ENCODE assay signal across 24 cellular contexts in the genomic region with DNA sequence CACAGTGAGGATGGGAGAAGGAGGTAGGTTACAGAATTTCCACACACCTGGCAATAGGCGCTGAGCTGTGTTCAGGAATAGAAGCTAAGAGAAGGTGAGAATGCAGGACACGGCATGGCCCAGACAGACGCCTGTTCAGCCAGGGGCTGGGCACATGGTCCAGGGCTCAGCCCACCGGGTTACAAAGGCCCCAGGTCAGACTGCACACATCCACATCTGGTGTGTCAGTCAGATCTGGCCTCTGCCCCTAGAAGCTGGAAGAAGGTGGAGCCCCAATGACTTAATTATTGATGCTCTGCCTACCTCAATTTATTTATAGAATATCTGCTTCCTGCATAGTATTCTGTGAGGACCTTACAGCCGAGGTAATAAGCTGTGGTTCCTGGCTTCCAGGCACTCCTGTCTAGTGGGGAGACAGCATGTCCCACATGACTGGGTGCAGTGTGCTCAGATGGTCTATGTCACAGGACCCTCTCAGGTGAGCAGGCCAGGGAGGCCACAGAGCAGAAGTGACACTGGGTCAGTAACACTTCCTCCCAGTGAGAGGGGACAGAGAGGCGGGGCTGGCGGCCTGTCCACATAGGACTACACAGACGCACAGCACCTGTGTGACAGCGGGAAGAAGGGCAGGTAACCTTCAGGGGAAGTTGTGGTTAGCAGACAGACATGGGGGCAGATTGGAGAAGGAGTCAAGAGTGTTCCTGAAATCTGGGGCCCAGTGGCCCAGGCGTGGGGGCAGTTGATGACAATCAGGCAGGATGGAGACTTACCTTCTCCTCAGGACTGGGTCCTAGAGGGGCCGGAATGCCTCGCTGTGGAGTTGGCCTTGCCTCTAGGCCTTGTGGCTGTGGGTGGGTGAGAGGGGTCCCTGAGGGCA. TPM values are rescaled to one million over a fixed set of nuclear protein-coding genes. Genes with fewer than 3 reads are reported as not detected.
DNase-seq lines count a peak whose midpoint lies in the region; ATAC-seq and TF ChIP-seq lines count a peak whose summit lies in the region.
"Had no signal": no experiment of that assay in that cellular context is flagged by ENCODE, and none has a peak within 500 bp of the region (broad histone marks: within the 10 kb centered on the region; RNA-seq: fewer than 3 reads in every experiment).

No MANE protein-coding gene starts in this region.

- no peak for DNase-seq in stimulated activated naive CD8-positive, alpha-beta T cell treated with anti-CD3 and anti-CD28 coated beads, Interleukin-15, amount 100 ng/mL, for 72 hours
- DNase-seq in stimulated activated naive CD8-positive, alpha-beta T cell treated with anti-CD3 and anti-CD28 coated beads, Interleukin-15, Interleukin-2, amounts not matched to agents 100 U/mL and 50 U/mL, for 24 hours: no peak
- DNase-seq in chondrocyte (ENCODE audit: low spot score) (peak; percentile 67), posterior vena cava (ENCODE audit: low spot score) (peak; percentile 65), iPS-NIHi7 (ENCODE audit: extremely low spot score) (no peak), SIG-M5 treated with dmso at 0.1 percent for 504 hours (lab: John Stamatoyannopoulos, UW; ENCODE audit: unreplicated experiment) (no peak), putamen (ENCODE audit: low spot score) (no peak)
- DNase-seq in activated T-helper 2 cell treated with anti-CD3 and anti-CD28 coated beads, Interferon-gamma antibody, Interleukin-2, Interleukin-4, amounts not matched to agents 10 μg/mL and 5 μg/mL and 100 μg/mL, durations not matched to agents 14 hours and 24 hours and 36 hours (ENCODE audit: low spot score): no peak
- DNase-seq: activated CD4-positive, alpha-beta T cell treated with anti-CD3 and anti-CD28 coated beads, Interleukin-2, amount 50 U/mL, for 48 hours; activated CD4-positive, CD25-positive, alpha-beta regulatory T cell; activated CD8-positive, alpha-beta memory T cell treated with anti-CD3 and anti-CD28 coated beads, Interleukin-2, amount 50 U/mL, for 48 hours; activated naive CD4-positive, alpha-beta T cell treated with anti-CD3 and anti-CD28 coated beads, Interleukin-2, amount 50 U/mL, for 16 hours; amniotic stem cell; brain microvascular endothelial cell; CD4-positive, alpha-beta T cell; gastrocnemius medialis; hypothalamus; immature natural killer cell; KBM-7; left colon; NCI-H1092 treated with DMSO at 0.1 percent for 48 hours; NCI-H1694 treated with DMSO at 0.1 percent for 48 hours; T-helper 1 cell; upper lobe of left lung had no signal

- no peak for TF ChIP-seq CTCF in chondrocyte (IDR thresholded peaks at IDR 0.05)

- intact Hi-C loops in posterior vena cava (cut with DNase I): no loop called here
- intact Hi-C loops in activated T-helper 2 cell treated with anti-CD3 and anti-CD28 coated beads, Interferon-gamma antibody, Interleukin-2, Interleukin-4, amounts not matched to agents 10 μg/mL and 5 μg/mL and 100 μg/mL, durations not matched to agents 14 hours and 24 hours and 36 hours (cut with micrococcal nuclease): no loop called here

- ATAC-seq in stimulated activated naive CD8-positive, alpha-beta T cell treated with anti-CD3 and anti-CD28 coated beads, Interleukin-15, amount 100 ng/mL, for 72 hours: no peak
- no peak for ATAC-seq in stimulated activated naive CD8-positive, alpha-beta T cell treated with anti-CD3 and anti-CD28 coated beads, Interleukin-15, Interleukin-2, amounts not matched to agents 100 U/mL and 50 U/mL, for 24 hours
- ATAC-seq: gastrocnemius medialis, left colon had no signal

- H3K4me3 Mint-ChIP-seq in stimulated activated naive CD8-positive, alpha-beta T cell treated with anti-CD3 and anti-CD28 coated beads, Interleukin-15, amount 100 ng/mL, for 72 hours: no peak overlapping the region
- no peak overlapping the region for H3K4me3 Mint-ChIP-seq in chondrocyte (ENCODE audit: unreplicated experiment)
- no peak overlapping the region for H3K4me3 Mint-ChIP-seq in activated T-helper 2 cell treated with anti-CD3 and anti-CD28 coated beads, Interferon-gamma antibody, Interleukin-2, Interleukin-4, amounts not matched to agents 10 μg/mL and 5 μg/mL and 100 μg/mL, durations not matched to agents 14 hours and 24 hours and 36 hours (ENCODE audit: low read depth)
- H3K4me3 Mint-ChIP-seq: CD4-positive, alpha-beta T cell; immature natural killer cell had no signal

- H3K9me3 Mint-ChIP-seq in stimulated activated naive CD8-positive, alpha-beta T cell treated with anti-CD3 and anti-CD28 coated beads, Interleukin-15, amount 100 ng/mL, for 72 hours: no peaks in the 10 kb centered on the region
- H3K9me3 Mint-ChIP-seq in chondrocyte (ENCODE audit: low read depth): no peaks in the 10 kb centered on the region
- no peaks in the 10 kb centered on the region for H3K9me3 Mint-ChIP-seq in activated T-helper 2 cell treated with anti-CD3 and anti-CD28 coated beads, Interferon-gamma antibody, Interleukin-2, Interleukin-4, amounts not matched to agents 10 μg/mL and 5 μg/mL and 100 μg/mL, durations not matched to agents 14 hours and 24 hours and 36 hours
- H3K9me3 Mint-ChIP-seq: CD4-positive, alpha-beta T cell; immature natural killer cell had no signal

- peaks cover 12% of the 10 kb centered on the region for H3K4me1 Mint-ChIP-seq in stimulated activated naive CD8-positive, alpha-beta T cell treated with anti-CD3 and anti-CD28 coated beads, Interleukin-15, amount 100 ng/mL, for 72 hours
- peaks cover 3% of the 10 kb centered on the region for H3K4me1 Mint-ChIP-seq in chondrocyte (ENCODE audit: low read depth)
- peaks cover 4% of the 10 kb centered on the region for H3K4me1 Mint-ChIP-seq in activated T-helper 2 cell treated with anti-CD3 and anti-CD28 coated beads, Interferon-gamma antibody, Interleukin-2, Interleukin-4, amounts not matched to agents 10 μg/mL and 5 μg/mL and 100 μg/mL, durations not matched to agents 14 hours and 24 hours and 36 hours (ENCODE audit: low read depth)

- peak overlapping the region; percentile 36 to 50 for H3K27ac Mint-ChIP-seq in stimulated activated naive CD8-positive, alpha-beta T cell treated with anti-CD3 and anti-CD28 coated beads, Interleukin-15, amount 100 ng/mL, for 72 hours
- no peak overlapping the region for H3K27ac Mint-ChIP-seq in chondrocyte (ENCODE audit: unreplicated experiment)
- H3K27ac Mint-ChIP-seq in activated T-helper 2 cell treated with anti-CD3 and anti-CD28 coated beads, Interferon-gamma antibody, Interleukin-2, Interleukin-4, amounts not matched to agents 10 μg/mL and 5 μg/mL and 100 μg/mL, durations not matched to agents 14 hours and 24 hours and 36 hours: no peak overlapping the region
- H3K27ac Mint-ChIP-seq: CD4-positive, alpha-beta T cell; immature natural killer cell had no signal

- no peaks in the 10 kb centered on the region for H3K27me3 Mint-ChIP-seq in stimulated activated naive CD8-positive, alpha-beta T cell treated with anti-CD3 and anti-CD28 coated beads, Interleukin-15, amount 100 ng/mL, for 72 hours
- H3K27me3 Mint-ChIP-seq in chondrocyte (ENCODE audit: low read depth): no peaks in the 10 kb centered on the region
- H3K27me3 Mint-ChIP-seq in activated T-helper 2 cell treated with anti-CD3 and anti-CD28 coated beads, Interferon-gamma antibody, Interleukin-2, Interleukin-4, amounts not matched to agents 10 μg/mL and 5 μg/mL and 100 μg/mL, durations not matched to agents 14 hours and 24 hours and 36 hours (ENCODE audit: low read depth): peaks cover 2% of the 10 kb centered on the region
- H3K27me3 Mint-ChIP-seq: CD4-positive, alpha-beta T cell had no signal

- H3K36me3 Mint-ChIP-seq in chondrocyte (ENCODE audit: low read depth): peaks cover 1% of the 10 kb centered on the region
- H3K36me3 Mint-ChIP-seq in activated T-helper 2 cell treated with anti-CD3 and anti-CD28 coated beads, Interferon-gamma antibody, Interleukin-2, Interleukin-4, amounts not matched to agents 10 μg/mL and 5 μg/mL and 100 μg/mL, durations not matched to agents 14 hours and 24 hours and 36 hours (ENCODE audit: low read depth): no peaks in the 10 kb centered on the region

RNA-seq across cellular contexts. Expression of a gene that starts 38.6 kb away (rescaled TPM):
- total RNA-seq in chondrocyte (69.8 to 99.1 TPM (median 98.2 TPM) in 3 replicates), posterior vena cava (10 to 100 TPM; 31.7 to 38.5 TPM)
- 17.2 and 18.9 TPM in 2 replicates for total RNA-seq in activated T-helper 2 cell treated with anti-CD3 and anti-CD28 coated beads, Interferon-gamma antibody, Interleukin-2, Interleukin-4, amounts not matched to agents 10 μg/mL and 5 μg/mL and 100 μg/mL, durations not matched to agents 14 hours and 24 hours and 36 hours

Comparison
In these comparisons a context has a peak if more than half of its experiments do, and no peak if none do; other contexts are left out.
1. DNase-seq: peak in chondrocyte (single experiment) and posterior vena cava (single experiment); none in stimulated activated naive CD8-positive, alpha-beta T cell treated with anti-CD3 and anti-CD28 coated beads, Interleukin-15, amount 100 ng/mL, for 72 hours (0 of 2), stimulated activated naive CD8-positive, alpha-beta T cell treated with anti-CD3 and anti-CD28 coated beads, Interleukin-15, Interleukin-2, amounts not matched to agents 100 U/mL and 50 U/mL, for 24 hours (single experiment), iPS-NIHi7 (single experiment), SIG-M5 treated with dmso at 0.1 percent for 504 hours (single experiment), activated T-helper 2 cell treated with anti-CD3 and anti-CD28 coated beads, Interferon-gamma antibody, Interleukin-2, Interleukin-4, amounts not matched to agents 10 μg/mL and 5 μg/mL and 100 μg/mL, durations not matched to agents 14 hours and 24 hours and 36 hours (single experiment) and putamen (single experiment).
2. H3K27ac Mint-ChIP-seq: peak in stimulated activated naive CD8-positive, alpha-beta T cell treated with anti-CD3 and anti-CD28 coated beads, Interleukin-15, amount 100 ng/mL, for 72 hours (2 of 2); none in chondrocyte (single experiment) and activated T-helper 2 cell treated with anti-CD3 and anti-CD28 coated beads, Interferon-gamma antibody, Interleukin-2, Interleukin-4, amounts not matched to agents 10 μg/mL and 5 μg/mL and 100 μg/mL, durations not matched to agents 14 hours and 24 hours and 36 hours (single experiment).